Comparison of ENCODE assay signal across 24 cellular contexts in the genomic region with DNA sequence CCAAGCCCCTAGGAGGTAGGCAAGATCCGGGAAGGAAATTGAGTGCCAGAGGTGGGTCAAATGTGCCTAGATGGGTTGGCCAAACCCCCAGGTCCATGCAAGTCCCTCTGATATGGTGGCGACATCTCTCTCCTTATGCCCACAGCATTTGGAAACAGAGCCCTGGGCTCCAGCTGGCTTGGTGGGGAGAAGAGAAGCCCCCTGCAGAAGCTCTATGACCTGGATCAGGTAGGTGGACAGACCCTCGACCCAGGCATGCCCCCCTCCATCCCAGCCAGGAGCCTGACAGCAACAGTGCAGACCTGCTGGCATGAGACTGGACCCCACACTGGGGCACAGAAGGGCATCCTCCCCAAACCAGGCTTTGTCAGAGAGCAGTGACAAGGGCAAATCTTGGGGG. TPM values are rescaled to one million over a fixed set of nuclear protein-coding genes. Genes with fewer than 3 reads are reported as not detected.
"Had no signal": no experiment of that assay in that cellular context is flagged by ENCODE, and none has a peak within 500 bp of the region (broad histone marks: within the 10 kb centered on the region; RNA-seq: fewer than 3 reads in every experiment).

No MANE protein-coding gene starts in this region.

- DNase-seq: activated CD4-positive, alpha-beta T cell treated with anti-CD3 and anti-CD28 coated beads, Interleukin-2, amount 10 ng/mL, durations not matched to agents 7 days and 5 days; activated CD4-positive, CD25-positive, alpha-beta regulatory T cell treated with anti-CD3 and anti-CD28 coated beads, Interleukin-2, amount 50 U/mL, for 72 hours; activated CD8-positive, alpha-beta T cell treated with anti-CD3 and anti-CD28 coated beads for 36 hours; activated naive CD4-positive, alpha-beta T cell treated with anti-CD3 and anti-CD28 coated beads for 36 hours; activated T-cell treated with anti-CD3 and anti-CD28 coated beads, Interleukin-2, amount 50 U/mL, for 1 hour; effector CD4-positive, alpha-beta T cell; foreskin fibroblast; natural killer cell; small intestine; stimulated activated CD4-positive, alpha-beta T cell treated with anti-CD3 and anti-CD28 coated beads, Interleukin-15, amount 100 ng/mL, for 24 hours; trophoblast cell had no signal

- H3K4me3 Mint-ChIP-seq: activated CD4-positive, alpha-beta T cell treated with anti-CD3 and anti-CD28 coated beads, Interleukin-2, amount 10 ng/mL, durations not matched to agents 7 days and 5 days; activated CD8-positive, alpha-beta T cell treated with anti-CD3 and anti-CD28 coated beads for 36 hours; activated naive CD4-positive, alpha-beta T cell treated with anti-CD3 and anti-CD28 coated beads for 36 hours; dendritic cell treated with granulocyte-macrophage colony-stimulating factor and Interleukin-4, amounts not matched to agents 40 ng/mL and 50 ng/mL, for 4 days; natural killer cell; stimulated activated memory B cell treated with anti-CD40 and anti-IgM and Interleukin-4, amounts not matched to agents 10 μg/mL and 1 μg/mL and 100 μg/mL, for 72 hours had no signal

- H3K27ac Mint-ChIP-seq: activated CD4-positive, alpha-beta T cell treated with anti-CD3 and anti-CD28 coated beads, Interleukin-2, amount 10 ng/mL, durations not matched to agents 7 days and 5 days; activated CD8-positive, alpha-beta T cell treated with anti-CD3 and anti-CD28 coated beads for 36 hours; activated naive CD4-positive, alpha-beta T cell treated with anti-CD3 and anti-CD28 coated beads for 36 hours; natural killer cell; stimulated activated memory B cell treated with anti-CD40 and anti-IgM and Interleukin-4, amounts not matched to agents 10 μg/mL and 1 μg/mL and 100 μg/mL, for 72 hours had no signal

- H3K36me3 ChIP-seq: ovary, vagina had no signal

- H3K36me3 Mint-ChIP-seq: natural killer cell; stimulated activated memory B cell treated with anti-CD40 and anti-IgM and Interleukin-4, amounts not matched to agents 10 μg/mL and 1 μg/mL and 100 μg/mL, for 72 hours had no signal

- H3K27ac ChIP-seq: ovary, psoas muscle, vagina, VCaP had no signal

- H3K4me1 ChIP-seq: vagina had no signal

- H3K27me3 ChIP-seq: ovary, vagina had no signal

- ATAC-seq: activated CD8-positive, alpha-beta T cell treated with anti-CD3 and anti-CD28 coated beads for 36 hours; natural killer cell; psoas muscle; right cardiac atrium; SK-N-SH treated with all-trans-retinoic acid at 6 μM for 48 hours; stimulated activated memory B cell treated with anti-CD40 and anti-IgM and Interleukin-4, amounts not matched to agents 10 μg/mL and 1 μg/mL and 100 μg/mL, for 72 hours had no signal

- H3K9me3 Mint-ChIP-seq: activated CD8-positive, alpha-beta T cell treated with anti-CD3 and anti-CD28 coated beads for 36 hours; activated naive CD4-positive, alpha-beta T cell treated with anti-CD3 and anti-CD28 coated beads for 36 hours; natural killer cell had no signal

- H3K9me3 ChIP-seq: ovary, psoas muscle, vagina had no signal

- H3K27me3 Mint-ChIP-seq: dendritic cell treated with granulocyte-macrophage colony-stimulating factor and Interleukin-4, amounts not matched to agents 40 ng/mL and 50 ng/mL, for 4 days had no signal

- H3K4me3 ChIP-seq: lung, ovary, psoas muscle, vagina had no signal

RNA-seq across cellular contexts. Expression of a gene that starts 12.2 kb away (rescaled TPM):
- total RNA-seq: activated CD4-positive, alpha-beta T cell treated with anti-CD3 and anti-CD28 coated beads, Interleukin-2, amount 10 ng/mL, durations not matched to agents 7 days and 5 days; activated CD8-positive, alpha-beta T cell treated with anti-CD3 and anti-CD28 coated beads for 36 hours; activated naive CD4-positive, alpha-beta T cell treated with anti-CD3 and anti-CD28 coated beads for 36 hours; T-helper 2 cell treated with Interferon-gamma antibody and Interleukin-4, amounts not matched to agents 100 ng/mL and 5 ng/mL, for 36 hours; temporal lobe had no signal
- polyA plus RNA-seq: fibroblast of lung had no signal

RNA-seq across cellular contexts. Expression of a gene that starts 18.6 kb away (rescaled TPM):
- total RNA-seq: activated CD4-positive, alpha-beta T cell treated with anti-CD3 and anti-CD28 coated beads, Interleukin-2, amount 10 ng/mL, durations not matched to agents 7 days and 5 days; activated CD8-positive, alpha-beta T cell treated with anti-CD3 and anti-CD28 coated beads for 36 hours; activated naive CD4-positive, alpha-beta T cell treated with anti-CD3 and anti-CD28 coated beads for 36 hours; epithelial cell of proximal tubule; fibroblast of lung; natural killer cell; right cardiac atrium; T-helper 2 cell treated with Interferon-gamma antibody and Interleukin-4, amounts not matched to agents 100 ng/mL and 5 ng/mL, for 36 hours; temporal lobe; vagina had no signal
- polyA plus RNA-seq: fibroblast of lung, right cardiac atrium had no signal

RNA-seq across cellular contexts. Expression of a gene that starts 22.6 kb away (rescaled TPM):
- total RNA-seq: activated CD4-positive, alpha-beta T cell treated with anti-CD3 and anti-CD28 coated beads, Interleukin-2, amount 10 ng/mL, durations not matched to agents 7 days and 5 days; activated CD8-positive, alpha-beta T cell treated with anti-CD3 and anti-CD28 coated beads for 36 hours; activated naive CD4-positive, alpha-beta T cell treated with anti-CD3 and anti-CD28 coated beads for 36 hours; epithelial cell of proximal tubule; fibroblast of lung; natural killer cell; right cardiac atrium; T-helper 2 cell treated with Interferon-gamma antibody and Interleukin-4, amounts not matched to agents 100 ng/mL and 5 ng/mL, for 36 hours; temporal lobe; vagina had no signal
- polyA plus RNA-seq: fibroblast of lung, lung, psoas muscle, right cardiac atrium, small intestine had no signal
